Comparison of ENCODE assay signal across 11 cellular contexts in genomic region chr10:126504761-126505112, GRCh38.
"Had no signal": no experiment of that assay in that cellular context is flagged by ENCODE, and none has a peak within 500 bp of the region (broad histone marks: within the 10 kb centered on the region; RNA-seq: fewer than 3 reads in every experiment).

No MANE protein-coding gene starts in this region.

- H3K9me3 ChIP-seq: gastrocnemius medialis, mucosa of descending colon, ovary, psoas muscle, suprapubic skin, transverse colon, upper lobe of right lung, uterus had no signal

- H3K27me3 ChIP-seq: gastrocnemius medialis, ovary, suprapubic skin, transverse colon, upper lobe of right lung, uterus had no signal

- ATAC-seq: gastrocnemius medialis, psoas muscle had no signal

- DNase-seq: effector CD8-positive, alpha-beta T cell; gastrocnemius medialis; psoas muscle; stimulated activated CD4-positive, alpha-beta T cell treated with anti-CD3 and anti-CD28 coated beads, Interleukin-2, amount 100 ng/mL, for 48 hours; upper lobe of right lung had no signal

- H3K4me3 ChIP-seq: gastrocnemius medialis, mucosa of descending colon, ovary, psoas muscle, suprapubic skin, transverse colon, upper lobe of right lung, uterus had no signal

- H3K27ac ChIP-seq: epithelial cell of prostate, gastrocnemius medialis, ovary, psoas muscle, suprapubic skin, transverse colon, upper lobe of right lung, uterus had no signal

- H3K4me1 ChIP-seq: gastrocnemius medialis, psoas muscle, suprapubic skin, transverse colon, upper lobe of right lung, uterus had no signal

- H3K36me3 ChIP-seq: gastrocnemius medialis, ovary, suprapubic skin, transverse colon, upper lobe of right lung, uterus had no signal
